ENCODE assay signal across 9 cellular contexts in genomic region chr7:17159500-17160037, GRCh38.
DNase-seq lines count a peak whose midpoint lies in the region; ATAC-seq and TF ChIP-seq lines count a peak whose summit lies in the region.
"Had no signal": no experiment of that assay in that cellular context is flagged by ENCODE, and none has a peak within 500 bp of the region (broad histone marks: within the 10 kb centered on the region; RNA-seq: fewer than 3 reads in every experiment).

No MANE protein-coding gene starts in this region.

- TF ChIP-seq CTCF in right lobe of liver (IDR thresholded peaks at IDR 0.05) = no peak

- ATAC-seq in GM18520 (IDR thresholded peaks at IDR 0.05; ENCODE audit: unreplicated experiment) = peak; percentile 75
- peak; percentile 86 for ATAC-seq in GM19468 (IDR thresholded peaks at IDR 0.05; ENCODE audit: extremely low read depth, unreplicated experiment)
- ATAC-seq in HG03025 (IDR thresholded peaks at IDR 0.05; ENCODE audit: low FRiP score, unreplicated experiment) = peak; percentile 88
- peak; percentile 97 for ATAC-seq in activated T-helper 17 cell treated with anti-CD3 and anti-CD28 coated beads, Interleukin-2, amount 50 U/mL, for 72 hours (replicated peaks)
- ATAC-seq in right lobe of liver = no peak

- peaks cover 0 to 2% (median 0%) of the 10 kb centered on the region in 4 donors for H3K36me3 ChIP-seq in right lobe of liver

- H3K27ac ChIP-seq in right lobe of liver = no peak overlapping the region
- H3K27ac ChIP-seq in caudate nucleus (ENCODE audit: low read depth, low read length) = no peak overlapping the region

- no peaks in the 10 kb centered on the region for H3K9me3 ChIP-seq in right lobe of liver

- no peaks in the 10 kb centered on the region for H3K27me3 Mint-ChIP-seq in activated T-helper 17 cell treated with anti-CD3 and anti-CD28 coated beads, Interleukin-2, amount 50 U/mL, for 72 hours

- H3K4me1 ChIP-seq in right lobe of liver = peaks cover 0 to 8% (median 0%) of the 10 kb centered on the region in 4 donors

- TF ChIP-seq POLR2A in right lobe of liver (IDR thresholded peaks at IDR 0.05) = no peak

- H3K9me3 Mint-ChIP-seq in activated T-helper 17 cell treated with anti-CD3 and anti-CD28 coated beads, Interleukin-2, amount 50 U/mL, for 72 hours = no peaks in the 10 kb centered on the region

- no peaks in the 10 kb centered on the region for H3K36me3 Mint-ChIP-seq in activated T-helper 17 cell treated with anti-CD3 and anti-CD28 coated beads, Interleukin-2, amount 50 U/mL, for 72 hours (ENCODE audit: low read depth)

- 76% methylated on average over 2 of the region's 2 CpGs for WGBS in right lobe of liver (ENCODE audit: insufficient coverage, low coverage, low lambda C conversion rate, missing lambda C conversion rate)

- no peaks in the 10 kb centered on the region for H3K27me3 ChIP-seq in right lobe of liver

- DNase-seq in germinal center (ENCODE audit: low spot score) (no peak), right lobe of liver (no peak), caudate nucleus (lab: John Stamatoyannopoulos, UW) (no peak)
- DNase-seq: DMS79 treated with DMSO at 0.1 percent for 48 hours, NCI-H1694 had no signal

- H3K4me3 Mint-ChIP-seq in activated T-helper 17 cell treated with anti-CD3 and anti-CD28 coated beads, Interleukin-2, amount 50 U/mL, for 72 hours = peak overlapping the region; percentile 10

- H3K27ac Mint-ChIP-seq in activated T-helper 17 cell treated with anti-CD3 and anti-CD28 coated beads, Interleukin-2, amount 50 U/mL, for 72 hours = peak overlapping the region; percentile 18

- H3K4me1 Mint-ChIP-seq in activated T-helper 17 cell treated with anti-CD3 and anti-CD28 coated beads, Interleukin-2, amount 50 U/mL, for 72 hours = peaks cover 20% of the 10 kb centered on the region

- intact Hi-C loops in right lobe of liver (cut with DNase I) = no loop called here

- no peak overlapping the region for H3K4me3 ChIP-seq in right lobe of liver

Comparison
In these comparisons a context has a peak if more than half of its experiments do, and no peak if none do; other contexts are left out.
1. ATAC-seq: peak in GM18520 (single experiment), GM19468 (single experiment), HG03025 (single experiment) and activated T-helper 17 cell treated with anti-CD3 and anti-CD28 coated beads, Interleukin-2, amount 50 U/mL, for 72 hours (single experiment); none in right lobe of liver (0 of 4).